13 cellular contexts compared by ENCODE assay signal in the genomic region with DNA sequence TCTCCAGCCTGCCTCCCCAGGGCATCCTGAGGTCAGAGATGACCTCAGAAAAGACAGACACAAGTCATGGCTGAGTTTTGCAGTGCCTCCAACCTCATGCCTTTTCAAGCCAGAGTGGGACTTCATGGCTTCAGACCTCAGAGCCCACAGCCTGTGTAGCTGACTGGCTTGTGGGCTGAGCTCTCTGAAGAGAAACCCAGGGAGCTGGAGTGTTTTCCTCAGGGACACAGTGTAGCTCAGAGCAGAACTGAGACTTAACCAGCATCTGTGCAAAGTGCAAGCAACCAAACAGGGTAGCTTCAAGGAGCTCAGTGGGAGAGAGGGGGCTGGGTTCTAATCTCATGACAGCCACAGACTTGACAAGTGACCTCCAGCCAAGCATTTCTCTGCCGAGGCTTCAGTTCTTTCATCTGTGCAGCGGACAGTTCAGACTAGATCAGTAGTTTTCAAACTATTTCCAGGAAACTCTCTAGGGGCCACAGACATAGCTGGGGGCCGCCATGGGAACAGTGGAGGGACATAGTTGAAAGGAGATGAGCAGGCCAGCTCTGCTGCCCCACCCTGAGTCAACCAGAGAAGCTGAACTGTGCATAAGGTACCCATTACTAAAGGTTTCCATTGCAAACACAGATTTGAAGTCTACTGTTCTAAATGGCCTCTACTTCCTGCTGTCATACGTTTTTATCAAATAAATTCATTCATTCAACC.
A peak's percentile ranks its signal among the peaks of the same experiment; 100 is the strongest.
DNase-seq lines count a peak whose midpoint lies in the region; ATAC-seq and TF ChIP-seq lines count a peak whose summit lies in the region.
"Had no signal": no experiment of that assay in that cellular context is flagged by ENCODE, and none has a peak within 500 bp of the region (broad histone marks: within the 10 kb centered on the region; RNA-seq: fewer than 3 reads in every experiment).

No MANE protein-coding gene starts in this region.

- TF ChIP-seq CTCF in activated CD8-positive, alpha-beta T cell treated with anti-CD3 and anti-CD28 coated beads for 36 hours (IDR thresholded peaks at IDR 0.05) = no peak

- DNase-seq in activated CD4-positive, alpha-beta T cell treated with anti-CD3 and anti-CD28 coated beads for 48 hours = peak; percentile 46
- no peak for DNase-seq in activated CD4-positive, alpha-beta T cell treated with anti-CD3 and anti-CD28 coated beads, Interleukin-2, amount 10 ng/mL, durations not matched to agents 7 days and 5 days
- DNase-seq in activated CD8-positive, alpha-beta T cell treated with anti-CD3 and anti-CD28 coated beads for 36 hours = peak; percentile 69
- DNase-seq in posterior vena cava (ENCODE audit: low spot score) (peak; percentile 54), caudate nucleus (lab: John Stamatoyannopoulos, UW) (no peak), epidermal melanocyte (ENCODE audit: insufficient read length, low spot score) (no peak), pons (ENCODE audit: low spot score) (no peak)
- DNase-seq: kidney glomerular epithelial cell, NCI-H226, PC-9, transverse colon had no signal

- no peak overlapping the region for H3K4me3 Mint-ChIP-seq in activated CD4-positive, alpha-beta T cell treated with anti-CD3 and anti-CD28 coated beads, Interleukin-2, amount 10 ng/mL, durations not matched to agents 7 days and 5 days
- no peak overlapping the region for H3K4me3 Mint-ChIP-seq in activated CD8-positive, alpha-beta T cell treated with anti-CD3 and anti-CD28 coated beads for 36 hours
- H3K4me3 Mint-ChIP-seq: T-helper 1 cell treated with Interleukin-12 subunit alpha and Interleukin-12 subunit beta and Interleukin-4 antibody, amounts not matched to agents 30 μg/mL and 1 μg/mL, for 36 hours had no signal

- CTCF ChIA-PET in activated CD4-positive, alpha-beta T cell treated with anti-CD3 and anti-CD28 coated beads, Interleukin-2, amount 10 ng/mL, durations not matched to agents 7 days and 5 days (lab: Charles Lee) = interaction anchor here (0.7 to 1.8 kb wide), 5 partner anchors 9 to 18 kb away, joined by 3 to 4 read pairs (median 3); no protein-coding TSS in a partner anchor
- CTCF ChIA-PET in activated CD8-positive, alpha-beta T cell treated with anti-CD3 and anti-CD28 coated beads for 36 hours (lab: Charles Lee) = interaction anchor here (1.3 to 3.9 kb wide), 6 partner anchors 12 to 55 kb away, joined by 3 to 18 read pairs (median 8); no protein-coding TSS in a partner anchor

- intact Hi-C loops in activated CD8-positive, alpha-beta T cell treated with anti-CD3 and anti-CD28 coated beads for 36 hours (cut with micrococcal nuclease) = no loop called here
- intact Hi-C loops in posterior vena cava (cut with DNase I) = no loop called here

- no peak overlapping the region for H3K27ac Mint-ChIP-seq in activated CD4-positive, alpha-beta T cell treated with anti-CD3 and anti-CD28 coated beads, Interleukin-2, amount 10 ng/mL, durations not matched to agents 7 days and 5 days
- H3K27ac Mint-ChIP-seq in activated CD8-positive, alpha-beta T cell treated with anti-CD3 and anti-CD28 coated beads for 36 hours = peak overlapping the region; percentile 89
- H3K27ac Mint-ChIP-seq: T-helper 1 cell treated with Interleukin-12 subunit alpha and Interleukin-12 subunit beta and Interleukin-4 antibody, amounts not matched to agents 30 μg/mL and 1 μg/mL, for 36 hours had no signal

- H3K27ac ChIP-seq in caudate nucleus (ENCODE audit: low read depth, low read length) = no peak overlapping the region
- H3K27ac ChIP-seq: PC-9, transverse colon had no signal

- H3K4me1 Mint-ChIP-seq in activated CD4-positive, alpha-beta T cell treated with anti-CD3 and anti-CD28 coated beads, Interleukin-2, amount 10 ng/mL, durations not matched to agents 7 days and 5 days = peaks cover 59% of the 10 kb centered on the region
- peaks cover 82% of the 10 kb centered on the region for H3K4me1 Mint-ChIP-seq in activated CD8-positive, alpha-beta T cell treated with anti-CD3 and anti-CD28 coated beads for 36 hours (ENCODE audit: low read depth)

- no peaks in the 10 kb centered on the region for H3K9me3 Mint-ChIP-seq in activated CD4-positive, alpha-beta T cell treated with anti-CD3 and anti-CD28 coated beads, Interleukin-2, amount 10 ng/mL, durations not matched to agents 7 days and 5 days
- peaks cover 2% of the 10 kb centered on the region for H3K9me3 Mint-ChIP-seq in activated CD8-positive, alpha-beta T cell treated with anti-CD3 and anti-CD28 coated beads for 36 hours
- H3K9me3 Mint-ChIP-seq: T-helper 1 cell treated with Interleukin-12 subunit alpha and Interleukin-12 subunit beta and Interleukin-4 antibody, amounts not matched to agents 30 μg/mL and 1 μg/mL, for 36 hours had no signal

- ATAC-seq in GM21786 (IDR thresholded peaks at IDR 0.05; ENCODE audit: unreplicated experiment) = peak; percentile 54
- peak; percentile 81 for ATAC-seq in activated CD8-positive, alpha-beta T cell treated with anti-CD3 and anti-CD28 coated beads for 36 hours

- H3K36me3 Mint-ChIP-seq in activated CD4-positive, alpha-beta T cell treated with anti-CD3 and anti-CD28 coated beads, Interleukin-2, amount 10 ng/mL, durations not matched to agents 7 days and 5 days (ENCODE audit: low read depth) = peaks cover 82% of the 10 kb centered on the region
- H3K36me3 Mint-ChIP-seq in activated CD8-positive, alpha-beta T cell treated with anti-CD3 and anti-CD28 coated beads for 36 hours (ENCODE audit: low read depth) = peaks cover 84% of the 10 kb centered on the region

- POLR2A ChIA-PET in activated CD4-positive, alpha-beta T cell treated with anti-CD3 and anti-CD28 coated beads, Interleukin-2, amount 10 ng/mL, durations not matched to agents 7 days and 5 days (lab: Charles Lee) = no interaction called here
- POLR2A ChIA-PET in activated CD8-positive, alpha-beta T cell treated with anti-CD3 and anti-CD28 coated beads for 36 hours (lab: Charles Lee) = interaction anchor here (1.6 kb wide), 1 partner anchor 15 kb away, joined by 7 read pairs; no protein-coding TSS in a partner anchor

- H3K27me3 Mint-ChIP-seq in activated CD4-positive, alpha-beta T cell treated with anti-CD3 and anti-CD28 coated beads, Interleukin-2, amount 10 ng/mL, durations not matched to agents 7 days and 5 days = no peaks in the 10 kb centered on the region
- H3K27me3 Mint-ChIP-seq in activated CD8-positive, alpha-beta T cell treated with anti-CD3 and anti-CD28 coated beads for 36 hours = no peaks in the 10 kb centered on the region

Comparison
In these comparisons a context has a peak if more than half of its experiments do, and no peak if none do; other contexts are left out.
1. DNase-seq: peak in activated CD4-positive, alpha-beta T cell treated with anti-CD3 and anti-CD28 coated beads for 48 hours (single experiment), activated CD8-positive, alpha-beta T cell treated with anti-CD3 and anti-CD28 coated beads for 36 hours (single experiment) and posterior vena cava (single experiment); none in activated CD4-positive, alpha-beta T cell treated with anti-CD3 and anti-CD28 coated beads, Interleukin-2, amount 10 ng/mL, durations not matched to agents 7 days and 5 days (single experiment), caudate nucleus (0 of 61), epidermal melanocyte (single experiment) and pons (single experiment).